ENCODE assay signal across 11 cellular contexts in the genomic region with DNA sequence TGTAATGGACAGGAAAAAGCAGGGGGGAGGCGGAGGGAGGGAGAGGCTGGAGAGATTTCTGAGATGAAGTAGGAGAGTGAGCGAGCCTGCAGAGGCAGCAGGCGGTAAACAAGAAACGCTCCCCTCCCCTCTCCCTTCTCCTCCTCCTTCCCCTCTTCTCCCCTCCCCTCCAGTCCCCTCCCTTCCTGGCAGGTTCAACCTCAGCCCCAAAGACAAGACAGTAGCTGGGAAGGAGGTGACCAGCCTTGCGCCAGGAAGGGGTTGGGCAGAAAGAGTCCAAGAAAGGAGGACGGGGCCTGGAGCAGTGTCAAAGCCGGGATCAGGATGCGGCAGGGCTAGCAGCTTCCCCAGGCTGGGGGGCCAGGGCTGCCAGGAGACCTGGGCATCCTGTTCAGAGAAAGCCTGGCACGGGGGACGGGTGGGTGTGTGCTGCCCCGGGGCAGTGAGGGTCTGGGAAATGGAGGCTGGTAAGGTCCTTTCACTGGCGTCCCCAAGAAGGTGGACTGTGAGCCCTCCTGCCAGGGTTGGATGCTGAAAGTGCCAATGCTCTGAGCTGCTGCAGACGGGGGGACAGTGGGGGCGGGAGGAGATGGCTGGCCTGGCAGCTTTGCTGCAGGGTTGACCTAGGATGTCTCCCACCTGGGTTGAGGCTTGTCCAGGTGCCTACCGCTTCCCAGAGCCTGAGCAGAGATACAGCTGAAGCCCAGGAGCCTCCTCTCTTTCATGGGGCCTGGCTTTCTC.
DNase-seq lines count a peak whose midpoint lies in the region; ATAC-seq and TF ChIP-seq lines count a peak whose summit lies in the region.
"Had no signal": no experiment of that assay in that cellular context is flagged by ENCODE, and none has a peak within 500 bp of the region (broad histone marks: within the 10 kb centered on the region; RNA-seq: fewer than 3 reads in every experiment).

No MANE protein-coding gene starts in this region.

- no peaks in the 10 kb centered on the region for H3K9me3 ChIP-seq in CD8-positive, alpha-beta T cell (ENCODE audit: low read length)
- peaks cover under 1% of the 10 kb centered on the region; the same call in 1 of the 2 replicates for H3K9me3 ChIP-seq in Loucy (ENCODE audit: insufficient read depth, low read depth, low read length)
- H3K9me3 ChIP-seq: prostate gland, thyroid gland had no signal

- no peaks in the 10 kb centered on the region for H3K27me3 ChIP-seq in CD8-positive, alpha-beta T cell (ENCODE audit: insufficient read depth, low read length)
- H3K27me3 ChIP-seq in Loucy (ENCODE audit: insufficient read depth, low read length, poor library complexity, severe bottlenecking) = no peaks in the 10 kb centered on the region
- H3K27me3 ChIP-seq: thyroid gland had no signal

- no peaks in the 10 kb centered on the region for H3K79me2 ChIP-seq in Loucy (ENCODE audit: insufficient read depth, low read length)

- H3K27ac Mint-ChIP-seq in CD8-positive, alpha-beta T cell = no peak overlapping the region
- peak overlapping the region; percentile 19 to 67 (median 36) for H3K27ac Mint-ChIP-seq in nephron

- H3K9me2 ChIP-seq in Loucy (replicated peaks; ENCODE audit: low read depth, low read length) = no peaks in the 10 kb centered on the region

- H3K4me1 Mint-ChIP-seq in CD8-positive, alpha-beta T cell (ENCODE audit: low read depth) = peaks cover 15% of the 10 kb centered on the region
- H3K4me1 Mint-ChIP-seq in nephron = peaks cover 42% of the 10 kb centered on the region
- H3K4me1 Mint-ChIP-seq in activated T-cell treated with anti-CD3 and anti-CD28 coated beads, Interleukin-2, amount 50 U/mL, for 4 hours (ENCODE audit: low read depth) = peaks cover 13% of the 10 kb centered on the region

- no peaks in the 10 kb centered on the region for H3F3A ChIP-seq in Loucy (ENCODE audit: low read depth)

- peak in 1 of 7 experiments; percentile 47 for DNase-seq in CD8-positive, alpha-beta T cell
- DNase-seq in globus pallidus (ENCODE audit: low spot score) (peak; percentile 6), kidney glomerular epithelial cell (lab: John Stamatoyannopoulos, UW) (no peak)
- no peak for DNase-seq in activated T-cell treated with anti-CD3 and anti-CD28 coated beads, Interleukin-2, amount 50 U/mL, for 4 hours
- DNase-seq: NCI-H1417 treated with DMSO at 0.1 percent for 48 hours, thyroid gland had no signal

- peaks cover 15% of the 10 kb centered on the region for H3K4me1 ChIP-seq in CD8-positive, alpha-beta T cell (ENCODE audit: insufficient read depth, low read length)
- peaks cover 52% of the 10 kb centered on the region for H3K4me1 ChIP-seq in Loucy (ENCODE audit: insufficient read depth, low read length, poor library complexity, severe bottlenecking)
- H3K4me1 ChIP-seq: prostate gland had no signal

- no peaks in the 10 kb centered on the region for H4K20me1 ChIP-seq in Loucy (ENCODE audit: insufficient read depth, low read length, poor library complexity, severe bottlenecking)

- no peak for TF ChIP-seq CTCF in CD8-positive, alpha-beta T cell (IDR thresholded peaks at IDR 0.05)
- TF ChIP-seq CTCF in Loucy (conservative IDR thresholded peaks at IDR 0.05; ENCODE audit: low read length) (no peak), nephron (IDR thresholded peaks at IDR 0.05; ENCODE audit: unreplicated experiment in 3 of 3) (no peak)

- H3K9ac ChIP-seq in Loucy (ENCODE audit: low read depth, low read length, poor library complexity, severe bottlenecking) = peak overlapping the region; percentile 27

- H3K27me3 Mint-ChIP-seq in CD8-positive, alpha-beta T cell (ENCODE audit: low read depth) = peaks cover 2% of the 10 kb centered on the region
- peaks cover 62% of the 10 kb centered on the region for H3K27me3 Mint-ChIP-seq in nephron (ENCODE audit: low read depth)
- peaks cover 11% of the 10 kb centered on the region for H3K27me3 Mint-ChIP-seq in activated T-cell treated with anti-CD3 and anti-CD28 coated beads, Interleukin-2, amount 50 U/mL, for 4 hours (ENCODE audit: low read depth)

- H3K27ac ChIP-seq in CD8-positive, alpha-beta T cell (ENCODE audit: low read depth, low read length) = no peak overlapping the region
- H3K27ac ChIP-seq: prostate gland, thyroid gland had no signal

- no peak for TF ChIP-seq POLR2A in GM18505 (IDR thresholded peaks at IDR 0.05; ENCODE audit: borderline replicate concordance, extremely low read depth, insufficient read depth, insufficient read length)

- no peak overlapping the region for H3K4me2 ChIP-seq in Loucy (ENCODE audit: low read depth, low read length, poor library complexity, severe bottlenecking)

- CTCF ChIA-PET in CD8-positive, alpha-beta T cell (lab: Charles Lee) = interaction anchor here (1.1 to 1.5 kb wide), 2 partner anchors 15 to 154 kb away, joined by 3 to 4 read pairs; no protein-coding TSS in a partner anchor

- no peaks in the 10 kb centered on the region for H3K36me3 Mint-ChIP-seq in CD8-positive, alpha-beta T cell
- H3K36me3 Mint-ChIP-seq in nephron (ENCODE audit: low read depth) = no peaks in the 10 kb centered on the region
- no peaks in the 10 kb centered on the region for H3K36me3 Mint-ChIP-seq in activated T-cell treated with anti-CD3 and anti-CD28 coated beads, Interleukin-2, amount 50 U/mL, for 4 hours (ENCODE audit: insufficient read depth)

- no peak for ATAC-seq in CD8-positive, alpha-beta T cell
- no peak for ATAC-seq in HG03095 (IDR thresholded peaks at IDR 0.05; ENCODE audit: unreplicated experiment)
- no peak for ATAC-seq in activated T-cell treated with anti-CD3 and anti-CD28 coated beads, Interleukin-2, amount 50 U/mL, for 4 hours
- no peak for ATAC-seq in GM18505 (IDR thresholded peaks at IDR 0.05; ENCODE audit: unreplicated experiment)

- H3K36me3 ChIP-seq in CD8-positive, alpha-beta T cell (ENCODE audit: insufficient read depth, low read length) = no peaks in the 10 kb centered on the region
- no peaks in the 10 kb centered on the region for H3K36me3 ChIP-seq in Loucy (ENCODE audit: insufficient read depth, low read length)
- H3K36me3 ChIP-seq: prostate gland, thyroid gland had no signal

- H3K4me3 ChIP-seq in CD8-positive, alpha-beta T cell (ENCODE audit: low read depth, low read length) = peak overlapping the region; percentile 4
- H3K4me3 ChIP-seq in Loucy (ENCODE audit: low read length, poor library complexity, severe bottlenecking) = no peak overlapping the region
- H3K4me3 ChIP-seq: prostate gland, thyroid gland had no signal

- peaks cover 4% of the 10 kb centered on the region for H3K9me3 Mint-ChIP-seq in CD8-positive, alpha-beta T cell
- H3K9me3 Mint-ChIP-seq in nephron = peaks cover 7% of the 10 kb centered on the region
- H3K9me3 Mint-ChIP-seq in activated T-cell treated with anti-CD3 and anti-CD28 coated beads, Interleukin-2, amount 50 U/mL, for 4 hours = peaks cover 2% of the 10 kb centered on the region

- H3K4me3 Mint-ChIP-seq in CD8-positive, alpha-beta T cell = peak overlapping the region; percentile 29
- H3K4me3 Mint-ChIP-seq in nephron = peak overlapping the region in 2 of 3 experiments; percentile 37 to 60
- no peak overlapping the region for H3K4me3 Mint-ChIP-seq in activated T-cell treated with anti-CD3 and anti-CD28 coated beads, Interleukin-2, amount 50 U/mL, for 4 hours

- no peak overlapping the region for H2AFZ ChIP-seq in Loucy (ENCODE audit: low read length)

- intact Hi-C loops in CD8-positive, alpha-beta T cell (cut with DNase I, micrococcal nuclease) = no loop called here

- POLR2A ChIA-PET in CD8-positive, alpha-beta T cell (lab: Charles Lee) = interaction anchor here (1.1 kb wide), 1 partner anchor 261 kb away, joined by 3 read pairs; a partner anchor contains a TSS
